In the genomic region with DNA sequence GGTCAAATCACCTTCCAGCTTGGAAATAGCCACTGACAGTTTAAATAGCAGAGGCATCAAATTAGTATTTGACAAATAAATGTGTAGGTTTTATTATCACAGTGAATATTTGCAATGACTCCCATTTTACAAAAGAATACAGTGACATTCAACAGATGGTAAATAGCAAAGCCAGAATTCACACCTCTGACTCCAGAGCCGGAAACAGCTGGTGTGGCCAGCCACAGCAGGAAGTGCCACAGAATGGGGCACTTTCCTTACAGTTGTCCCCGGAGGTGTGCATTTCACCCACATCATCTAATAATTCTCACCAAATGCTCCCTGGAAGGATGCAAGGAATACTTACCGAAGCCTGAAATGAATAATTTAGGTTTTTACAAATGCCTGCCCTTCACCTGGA, we compare ENCODE assay signal across 22 cellular contexts.
"Had no signal": no experiment of that assay in that cellular context is flagged by ENCODE, and none has a peak within 500 bp of the region (broad histone marks: within the 10 kb centered on the region; RNA-seq: fewer than 3 reads in every experiment).

No MANE protein-coding gene starts in this region.

- H3K4me3 Mint-ChIP-seq: effector memory CD8-positive, alpha-beta T cell; mesothelial cell of epicardium; naive thymus-derived CD4-positive, alpha-beta T cell; nephron; stimulated activated memory B cell treated with anti-CD40 and anti-IgM and Interleukin-4, amounts not matched to agents 10 μg/mL and 1 μg/mL and 100 μg/mL, for 72 hours; type B pancreatic cell had no signal

- H3K4me1 ChIP-seq: left lung, prostate gland, right atrium auricular region, testis, tibial artery had no signal

- H3K9me3 ChIP-seq: left lung, prostate gland, right atrium auricular region, testis, tibial artery had no signal

- H3K27me3 Mint-ChIP-seq: effector memory CD8-positive, alpha-beta T cell; stimulated activated memory B cell treated with anti-CD40 and anti-IgM and Interleukin-4, amounts not matched to agents 10 μg/mL and 1 μg/mL and 100 μg/mL, for 72 hours had no signal

- H3K36me3 ChIP-seq: left lung, prostate gland, right atrium auricular region, tibial artery had no signal

- H3K4me3 ChIP-seq: left lung, prostate gland, right atrium auricular region, smooth muscle cell, testis, tibial artery had no signal

- H3K4me1 Mint-ChIP-seq: naive thymus-derived CD4-positive, alpha-beta T cell; stimulated activated memory B cell treated with anti-CD40 and anti-IgM and Interleukin-4, amounts not matched to agents 10 μg/mL and 1 μg/mL and 100 μg/mL, for 72 hours had no signal

- ATAC-seq: effector memory CD8-positive, alpha-beta T cell; left lung; naive thymus-derived CD4-positive, alpha-beta T cell; sciatic nerve; stimulated activated memory B cell treated with anti-CD40 and anti-IgM and Interleukin-4, amounts not matched to agents 10 μg/mL and 1 μg/mL and 100 μg/mL, for 72 hours; stimulated activated naive CD8-positive, alpha-beta T cell treated with anti-CD3 and anti-CD28 coated beads, Interleukin-15, Interleukin-2, amounts not matched to agents 100 U/mL and 50 U/mL, for 24 hours had no signal

- H3K27me3 ChIP-seq: left lung, right atrium auricular region, testis, tibial artery had no signal

- H3K36me3 Mint-ChIP-seq: mesothelial cell of epicardium; naive thymus-derived CD4-positive, alpha-beta T cell; stimulated activated memory B cell treated with anti-CD40 and anti-IgM and Interleukin-4, amounts not matched to agents 10 μg/mL and 1 μg/mL and 100 μg/mL, for 72 hours; type B pancreatic cell had no signal

- H3K27ac ChIP-seq: left lung, prostate gland, right atrium auricular region, testis, tibial artery had no signal

- H3K27ac Mint-ChIP-seq: effector memory CD8-positive, alpha-beta T cell; mesothelial cell of epicardium; naive thymus-derived CD4-positive, alpha-beta T cell; nephron; stimulated activated memory B cell treated with anti-CD40 and anti-IgM and Interleukin-4, amounts not matched to agents 10 μg/mL and 1 μg/mL and 100 μg/mL, for 72 hours; type B pancreatic cell had no signal

- H3K4me2 ChIP-seq: smooth muscle cell had no signal

- DNase-seq: cortex of kidney; effector memory CD8-positive, alpha-beta T cell; erythroblast; kidney; left lung; mesenchymal stem cell; naive thymus-derived CD4-positive, alpha-beta T cell; nucleus accumbens; stimulated activated CD4-positive, alpha-beta T cell treated with anti-CD3 and anti-CD28 coated beads, Interleukin-2, amount 100 ng/mL, for 24 hours; stimulated activated CD4-positive, alpha-beta T cell treated with anti-CD3 and anti-CD28 coated beads, Interleukin-4, amount 100 ng/mL, for 24 hours; stimulated activated naive CD8-positive, alpha-beta T cell treated with anti-CD3 and anti-CD28 coated beads, Interleukin-15, Interleukin-2, amounts not matched to agents 100 U/mL and 50 U/mL, for 24 hours; substantia nigra; testis; tibial artery had no signal

- H3K9me3 Mint-ChIP-seq: nephron; stimulated activated memory B cell treated with anti-CD40 and anti-IgM and Interleukin-4, amounts not matched to agents 10 μg/mL and 1 μg/mL and 100 μg/mL, for 72 hours had no signal
